In genomic region chr14:76761849-76762616, GRCh38 we compare ENCODE assay signal across 8 cellular contexts. TPM values are rescaled to one million over a fixed set of nuclear protein-coding genes. Genes with fewer than 3 reads are reported as not detected.
DNase-seq lines count a peak whose midpoint lies in the region; ATAC-seq and TF ChIP-seq lines count a peak whose summit lies in the region.

No MANE protein-coding gene starts in this region.

- H3K36me3 ChIP-seq in RWPE2 (ENCODE audit: low read depth) (no peaks in the 10 kb centered on the region), esophagus squamous epithelium (no peaks in the 10 kb centered on the region)

- peaks cover 2% of the 10 kb centered on the region for H3K27me3 Mint-ChIP-seq in neural crest cell (ENCODE audit: low read depth)

- peak overlapping the region; percentile 94 for H3K27ac Mint-ChIP-seq in neural crest cell (ENCODE audit: unreplicated experiment)

- DNase-seq in AG10803 (ENCODE audit: low read depth) = no peak
- peak; percentile 57 for DNase-seq in RWPE2 (ENCODE audit: low spot score)
- DNase-seq in esophagus squamous epithelium (lab: John Stamatoyannopoulos, UW) = no peak
- peak; percentile 46 for DNase-seq in neural crest cell (ENCODE audit: low read depth, low spot score)
- no peak for DNase-seq in NOMO-1 treated with DMSO at 0.1 percent for 48 hours (lab: John Stamatoyannopoulos, UW; ENCODE audit: unreplicated experiment)
- no peak for DNase-seq in islet precursor cell
- no peak for DNase-seq in posterior vena cava (ENCODE audit: low spot score)

- peak overlapping the region; percentile 98 for H3K4me3 Mint-ChIP-seq in neural crest cell

- no peak for TF ChIP-seq POLR2A in esophagus squamous epithelium (IDR thresholded peaks at IDR 0.05)

- no peaks in the 10 kb centered on the region for H3K4me1 ChIP-seq in RWPE2 (ENCODE audit: insufficient read depth, poor library complexity, severe bottlenecking)
- H3K4me1 ChIP-seq in esophagus squamous epithelium = peaks cover 0 to 53% (median 27%) of the 10 kb centered on the region in 3 donors

- peaks cover 5% of the 10 kb centered on the region for H3K27me3 ChIP-seq in RWPE2 (ENCODE audit: insufficient read depth, poor library complexity, severe bottlenecking)
- peaks cover 0 to 38% (median 0%) of the 10 kb centered on the region in 4 donors for H3K27me3 ChIP-seq in esophagus squamous epithelium

- H3K4me3 ChIP-seq in AG10803 (ENCODE audit: low read length) = peak overlapping the region; percentile 76
- peak overlapping the region; percentile 55 for H3K4me3 ChIP-seq in RWPE2 (ENCODE audit: severe bottlenecking)
- H3K4me3 ChIP-seq in esophagus squamous epithelium = peak overlapping the region; percentile 50 to 84 (median 63)

- H3K36me3 Mint-ChIP-seq in neural crest cell (ENCODE audit: low read depth) = peaks cover 3% of the 10 kb centered on the region

- ATAC-seq in GM21360 (IDR thresholded peaks at IDR 0.05; ENCODE audit: unreplicated experiment) (peak; percentile 31), RWPE2 (ENCODE audit: low read depth) (peak; percentile 57)

- H3K9me3 ChIP-seq in RWPE2 (ENCODE audit: severe bottlenecking) (no peaks in the 10 kb centered on the region), esophagus squamous epithelium (no peaks in the 10 kb centered on the region)

- no peak for TF ChIP-seq CTCF in AG10803 (conservative IDR thresholded peaks at IDR 0.05; ENCODE audit: low read length)
- no peak for TF ChIP-seq CTCF in RWPE2 (IDR thresholded peaks at IDR 0.05; ENCODE audit: poor library complexity, severe bottlenecking)
- TF ChIP-seq CTCF in esophagus squamous epithelium (IDR thresholded peaks at IDR 0.05) = no peak
- TF ChIP-seq CTCF in neural crest cell (conservative IDR thresholded peaks at IDR 0.05) = no peak

- H3K27ac ChIP-seq in RWPE2 (ENCODE audit: poor library complexity, severe bottlenecking) (no peak overlapping the region), esophagus squamous epithelium (peak overlapping the region; percentile 48 to 89 (median 70))

- intact Hi-C loops in esophagus squamous epithelium (cut with DNase I) = no loop called here
- intact Hi-C loops in posterior vena cava (cut with DNase I) = no loop called here

- H3K4me1 Mint-ChIP-seq in neural crest cell = peaks cover 44% of the 10 kb centered on the region

- WGBS in esophagus squamous epithelium, 2 donors = 0 to 1% methylated on average over 11 to 13 of the region's 80 CpGs

- no peaks in the 10 kb centered on the region for H3K9me3 Mint-ChIP-seq in neural crest cell

RNA-seq across cellular contexts. Expression of gene VASH1, which starts 0.8 kb away (rescaled TPM):
- total RNA-seq in esophagus squamous epithelium (1 to 10 TPM; 1.3 to 5.7 (median 3.0) TPM), neural crest cell (68.1 and 72.0 TPM in 2 replicates), posterior vena cava (10 to 100 TPM; 14.9 to 16.1 TPM)

RNA-seq across cellular contexts. Expression of gene ANGEL1, which starts 50.6 kb away (rescaled TPM):
- total RNA-seq in esophagus squamous epithelium (10 to 100 TPM in 1 of 4 donors, 1 to 10 TPM in 3; 3.4 to 13.7 (median 8.3) TPM), neural crest cell (37.2 and 38.8 TPM in 2 replicates), posterior vena cava (10 to 100 TPM; 12.4 to 14.4 TPM)

Comparison
In these comparisons a context has a peak if more than half of its experiments do, and no peak if none do; other contexts are left out.
1. DNase-seq: peak in RWPE2 (single experiment) and neural crest cell (single experiment); none in AG10803 (single experiment), esophagus squamous epithelium (single experiment), NOMO-1 treated with DMSO at 0.1 percent for 48 hours (single experiment), islet precursor cell (single experiment) and posterior vena cava (single experiment).
2. Peak in every context shown above with its lines, with median percentiles within 50 percentile points of each other: H3K4me3 ChIP-seq.